9 cellular contexts compared by ENCODE assay signal in the genomic region with DNA sequence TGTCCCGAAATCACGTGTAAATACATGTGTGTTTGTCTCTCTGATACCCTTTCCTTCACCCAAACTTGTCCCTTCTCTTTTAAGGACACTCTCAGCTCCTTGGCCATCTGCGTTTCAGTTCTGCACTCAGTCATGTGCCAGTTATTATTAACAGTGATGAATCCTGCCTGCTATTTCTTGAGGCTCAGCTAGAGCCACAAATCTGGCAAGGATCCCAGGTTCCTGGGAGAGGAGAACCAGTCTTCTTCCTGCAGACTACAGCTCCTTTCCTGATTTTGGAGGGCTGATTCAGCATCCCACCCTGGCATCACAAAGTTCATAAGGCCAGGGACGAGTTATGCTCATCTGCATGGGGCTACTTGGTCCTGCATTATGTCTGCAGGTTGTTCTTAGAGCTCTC. TPM values are rescaled to one million over a fixed set of nuclear protein-coding genes. Genes with fewer than 3 reads are reported as not detected.
DNase-seq lines count a peak whose midpoint lies in the region; ATAC-seq and TF ChIP-seq lines count a peak whose summit lies in the region.
"Had no signal": no experiment of that assay in that cellular context is flagged by ENCODE, and none has a peak within 500 bp of the region (broad histone marks: within the 10 kb centered on the region; RNA-seq: fewer than 3 reads in every experiment).

No MANE protein-coding gene starts in this region.

- H3K36me3 Mint-ChIP-seq in CD4-positive, alpha-beta T cell (ENCODE audit: low read depth) = no peaks in the 10 kb centered on the region
- H3K36me3 Mint-ChIP-seq in activated naive CD4-positive, alpha-beta T cell treated with anti-CD3 and anti-CD28 coated beads, Interleukin-2, amount 50 U/mL, for 72 hours = no peaks in the 10 kb centered on the region

- peak overlapping the region; percentile 15 to 92 (median 68) for H3K27ac ChIP-seq in heart left ventricle
- peak overlapping the region; percentile 89 for H3K27ac ChIP-seq in stomach smooth muscle (ENCODE audit: low read length)
- no peak overlapping the region for H3K27ac ChIP-seq in CD4-positive, alpha-beta T cell (ENCODE audit: low read depth, low read length)

- H3K4me3 ChIP-seq in adipocyte (ENCODE audit: low read length) (no peak overlapping the region), heart left ventricle (no peak overlapping the region), stomach smooth muscle (ENCODE audit: low read length in 2 of 2) (peak overlapping the region; percentile 10 to 49), HAP-1 (no peak overlapping the region)

- H3K36me3 ChIP-seq in adipocyte (ENCODE audit: control insufficient read depth, insufficient read depth, low read length, severe bottlenecking) (no peaks in the 10 kb centered on the region), heart left ventricle (peaks cover 0 to 3% (median 0%) of the 10 kb centered on the region in 9 donors), stomach smooth muscle (ENCODE audit: control insufficient read depth in 2 of 2, insufficient read depth in 2 of 2, low read length in 2 of 2) (peaks cover 0 to 13% of the 10 kb centered on the region in 2 donors), HAP-1 (replicated peaks) (no peaks in the 10 kb centered on the region)

- DNase-seq in H4 (ENCODE audit: low spot score) (peak; percentile 63), adipocyte (ENCODE audit: low read depth) (peak; percentile 85), heart left ventricle (peak in 4 of 5 donors; percentile 78 to 91 (median 82)), NCI-H2081 treated with DMSO at 0.1 percent for 48 hours (lab: John Stamatoyannopoulos, UW) (no peak), HAP-1 (ENCODE audit: low spot score in 2 of 2) (no peak)
- no peak for DNase-seq in CD4-positive, alpha-beta T cell
- DNase-seq in activated naive CD4-positive, alpha-beta T cell treated with anti-CD3 and anti-CD28 coated beads, Interleukin-2, amount 50 U/mL, for 72 hours (ENCODE audit: low spot score in 2 of 2) = no peak

- no peaks in the 10 kb centered on the region for H3K4me1 Mint-ChIP-seq in CD4-positive, alpha-beta T cell (ENCODE audit: low read depth)

- no peak for TF ChIP-seq CTCF in heart left ventricle (IDR thresholded peaks at IDR 0.05)
- no peak for TF ChIP-seq CTCF in CD4-positive, alpha-beta T cell (IDR thresholded peaks at IDR 0.05)

- H3K4me1 ChIP-seq in adipocyte (ENCODE audit: control insufficient read depth, insufficient read depth, low read length) (peaks cover 37% of the 10 kb centered on the region), heart left ventricle (peaks cover 0 to 65% (median 32%) of the 10 kb centered on the region in 12 donors), stomach smooth muscle (ENCODE audit: control insufficient read depth, insufficient read depth, low read length) (peaks cover 93% of the 10 kb centered on the region), HAP-1 (no peaks in the 10 kb centered on the region)

- H3K9me3 ChIP-seq in adipocyte (ENCODE audit: control insufficient read depth, low read length) (no peaks in the 10 kb centered on the region), heart left ventricle (no peaks in the 10 kb centered on the region), stomach smooth muscle (ENCODE audit: control insufficient read depth in 2 of 2, low read length in 2 of 2) (no peaks in the 10 kb centered on the region), HAP-1 (no peaks in the 10 kb centered on the region)
- H3K9me3 ChIP-seq in CD4-positive, alpha-beta T cell (ENCODE audit: control insufficient read depth, low read length) = no peaks in the 10 kb centered on the region

- peaks cover 53% of the 10 kb centered on the region for H3K27me3 Mint-ChIP-seq in CD4-positive, alpha-beta T cell

- H3K27ac Mint-ChIP-seq in CD4-positive, alpha-beta T cell = no peak overlapping the region
- H3K27ac Mint-ChIP-seq in activated naive CD4-positive, alpha-beta T cell treated with anti-CD3 and anti-CD28 coated beads, Interleukin-2, amount 50 U/mL, for 72 hours = no peak overlapping the region
- H3K27ac Mint-ChIP-seq: activated T-helper 2 cell treated with anti-CD3 and anti-CD28 coated beads, Interferon-gamma antibody, Interleukin-2, Interleukin-4, amounts not matched to agents 10 μg/mL and 5 μg/mL and 100 μg/mL, durations not matched to agents 14 hours and 24 hours and 36 hours had no signal

- in situ Hi-C loops in HAP-1 (cut with MboI; ENCODE audit: low sequenced_read_pairs) = no loop called here

- POLR2A ChIA-PET in CD4-positive, alpha-beta T cell (lab: Charles Lee) = no interaction called here

- 30 to 43% (median 34%) methylated on average over 4 of the region's 4 CpGs for WGBS in heart left ventricle, 4 donors

- CTCF ChIA-PET in CD4-positive, alpha-beta T cell (lab: Charles Lee) = no interaction called here

- no peak overlapping the region for H3K4me3 Mint-ChIP-seq in CD4-positive, alpha-beta T cell

- no peaks in the 10 kb centered on the region for H3K9me3 Mint-ChIP-seq in CD4-positive, alpha-beta T cell
- no peaks in the 10 kb centered on the region for H3K9me3 Mint-ChIP-seq in activated naive CD4-positive, alpha-beta T cell treated with anti-CD3 and anti-CD28 coated beads, Interleukin-2, amount 50 U/mL, for 72 hours
- H3K9me3 Mint-ChIP-seq: activated T-helper 2 cell treated with anti-CD3 and anti-CD28 coated beads, Interferon-gamma antibody, Interleukin-2, Interleukin-4, amounts not matched to agents 10 μg/mL and 5 μg/mL and 100 μg/mL, durations not matched to agents 14 hours and 24 hours and 36 hours had no signal

- TF ChIP-seq POLR2A in heart left ventricle (IDR thresholded peaks at IDR 0.05) = no peak

- intact Hi-C loops in heart left ventricle (cut with DNase I) = loop anchor here in 2 of 10 donors (5.0 to 10.0 kb wide), 2 partner anchors 43 to 66 kb away; no protein-coding TSS in a partner anchor
- intact Hi-C loops in CD4-positive, alpha-beta T cell (cut with DNase I, micrococcal nuclease) = no loop called here

- H3K27me3 ChIP-seq in adipocyte (replicated peaks; ENCODE audit: control insufficient read depth, insufficient read depth, low read length) (no peaks in the 10 kb centered on the region), heart left ventricle (no peaks in the 10 kb centered on the region), stomach smooth muscle (ENCODE audit: control insufficient read depth in 1 of 2, insufficient read depth in 2 of 2, low read length in 2 of 2) (no peaks in the 10 kb centered on the region), HAP-1 (ENCODE audit: low read depth) (peaks cover 22% of the 10 kb centered on the region)
- peaks cover 16% of the 10 kb centered on the region for H3K27me3 ChIP-seq in CD4-positive, alpha-beta T cell (ENCODE audit: control insufficient read depth, insufficient read depth, low read length)

- H3K9ac ChIP-seq in adipocyte (ENCODE audit: low read length) (peak overlapping the region; percentile 68), stomach smooth muscle (ENCODE audit: low read length in 2 of 2) (peak overlapping the region; percentile 36 to 58)

- ATAC-seq in heart left ventricle = peak; percentile 48 to 72 (median 70)
- ATAC-seq in CD4-positive, alpha-beta T cell (ENCODE audit: poor library complexity) = no peak
- no peak for ATAC-seq in activated naive CD4-positive, alpha-beta T cell treated with anti-CD3 and anti-CD28 coated beads, Interleukin-2, amount 50 U/mL, for 72 hours

RNA-seq across cellular contexts. Expression of a gene that starts 5.6 kb away (rescaled TPM):
- total RNA-seq in H4 (2014; rRNA removed; shearing (Covaris generic)) = not detected in 2 replicates
- 10 to 100 TPM in 3 of 9 donors, 1 to 10 TPM in 6; 2.5 to 23.9 (median 5.2) TPM for total RNA-seq in heart left ventricle
- polyA plus RNA-seq in heart left ventricle = 1 to 10 TPM; 3.9 to 5.1 TPM
- under 1 TPM in 1 of 2 experiments, not detected in 1; 0.08 TPM for total RNA-seq in CD4-positive, alpha-beta T cell
- total RNA-seq in activated naive CD4-positive, alpha-beta T cell treated with anti-CD3 and anti-CD28 coated beads, Interleukin-2, amount 50 U/mL, for 72 hours = not detected
- total RNA-seq: activated T-helper 2 cell treated with anti-CD3 and anti-CD28 coated beads, Interferon-gamma antibody, Interleukin-2, Interleukin-4, amounts not matched to agents 10 μg/mL and 5 μg/mL and 100 μg/mL, durations not matched to agents 14 hours and 24 hours and 36 hours had no signal

Comparison
In these comparisons a context has a peak if more than half of its experiments do, and no peak if none do; other contexts are left out.
1. DNase-seq: peak in H4 (single experiment), adipocyte (single experiment) and heart left ventricle (4 of 5); none in CD4-positive, alpha-beta T cell (0 of 10), NCI-H2081 treated with DMSO at 0.1 percent for 48 hours (single experiment), activated naive CD4-positive, alpha-beta T cell treated with anti-CD3 and anti-CD28 coated beads, Interleukin-2, amount 50 U/mL, for 72 hours (0 of 2) and HAP-1 (0 of 2).
2. H3K4me3 ChIP-seq: peak in stomach smooth muscle (2 of 2); none in adipocyte (single experiment), heart left ventricle (0 of 12) and HAP-1 (single experiment).
3. ATAC-seq: peak in heart left ventricle (4 of 4); none in CD4-positive, alpha-beta T cell (single experiment) and activated naive CD4-positive, alpha-beta T cell treated with anti-CD3 and anti-CD28 coated beads, Interleukin-2, amount 50 U/mL, for 72 hours (0 of 2).